ENCODE assay signal across 23 cellular contexts in genomic region chr4:86250006-86250405, GRCh38.
"Had no signal": no experiment of that assay in that cellular context is flagged by ENCODE, and none has a peak within 500 bp of the region (broad histone marks: within the 10 kb centered on the region; RNA-seq: fewer than 3 reads in every experiment).

No MANE protein-coding gene starts in this region.

- H3K27me3 ChIP-seq: adrenal gland, ascending aorta, heart left ventricle, pancreas, right atrium auricular region, thyroid gland had no signal

- DNase-seq: activated CD4-positive, alpha-beta T cell treated with anti-CD3 and anti-CD28 coated beads for 36 hours; activated CD4-positive, alpha-beta T cell treated with anti-CD3 and anti-CD28 coated beads, Interleukin-2, amount 50 U/mL, for 4 hours; activated CD8-positive, alpha-beta memory T cell treated with anti-CD3 and anti-CD28 coated beads for 24 hours; activated CD8-positive, alpha-beta memory T cell treated with anti-CD3 and anti-CD28 coated beads, Interleukin-2, amount 50 U/mL, for 48 hours; activated naive CD4-positive, alpha-beta T cell; activated T-cell treated with anti-CD3 and anti-CD28 coated beads, Interleukin-2, amount 50 U/mL, for 4 hours; adrenal gland; central memory CD4-positive, alpha-beta T cell; dermis blood vessel endothelial cell; effector memory CD8-positive, alpha-beta T cell; heart left ventricle; nephron progenitor cell; pancreas; psoas muscle; stimulated activated CD4-positive, alpha-beta T cell treated with anti-CD3 and anti-CD28 coated beads, Interleukin-12 subunit alpha, Interleukin-12 subunit beta, amount 100 ng/mL, for 4 hours; stimulated activated CD4-positive, alpha-beta T cell treated with anti-CD3 and anti-CD28 coated beads, Interleukin-4, amount 100 ng/mL, for 4 hours; stimulated activated naive CD8-positive, alpha-beta T cell treated with anti-CD3 and anti-CD28 coated beads, Interleukin-15, Interleukin-2, amounts not matched to agents 100 U/mL and 50 U/mL, for 24 hours; T1000; thyroid gland had no signal

- ATAC-seq: activated CD4-positive, alpha-beta T cell treated with anti-CD3 and anti-CD28 coated beads for 36 hours; activated T-cell treated with anti-CD3 and anti-CD28 coated beads, Interleukin-2, amount 50 U/mL, for 4 hours; effector memory CD8-positive, alpha-beta T cell; esophagus mucosa; heart left ventricle; pancreas; psoas muscle; stimulated activated naive CD8-positive, alpha-beta T cell treated with anti-CD3 and anti-CD28 coated beads, Interleukin-15, Interleukin-2, amounts not matched to agents 100 U/mL and 50 U/mL, for 24 hours; WTC11 had no signal

- H3K4me3 ChIP-seq: adrenal gland, ascending aorta, heart left ventricle, pancreas, psoas muscle, right atrium auricular region, thyroid gland had no signal

- H3K27ac ChIP-seq: adrenal gland, ascending aorta, heart left ventricle, pancreas, psoas muscle, right atrium auricular region, thyroid gland had no signal

- H3K9me3 ChIP-seq: adrenal gland, heart left ventricle, pancreas, psoas muscle, right atrium auricular region, thyroid gland had no signal

- H3K36me3 ChIP-seq: adrenal gland, ascending aorta, heart left ventricle, pancreas, right atrium auricular region, thyroid gland had no signal

- H3K4me1 ChIP-seq: adrenal gland, ascending aorta, heart left ventricle, pancreas, psoas muscle, right atrium auricular region, thyroid gland had no signal
